8 cellular contexts compared by ENCODE assay signal in genomic region chr6:26554669-26555504, GRCh38. TPM values are rescaled to one million over a fixed set of nuclear protein-coding genes. Genes with fewer than 3 reads are reported as not detected.
A peak's percentile ranks its signal among the peaks of the same experiment; 100 is the strongest.
DNase-seq lines count a peak whose midpoint lies in the region; TF ChIP-seq lines count a peak whose summit lies in the region.

No MANE protein-coding gene starts in this region.

- TF ChIP-seq CTCF in GM12875 (IDR thresholded peaks at IDR 0.05; ENCODE audit: borderline replicate concordance, insufficient read depth, low read depth, low read length) (no peak), astrocyte of the spinal cord (IDR thresholded peaks at IDR 0.05; ENCODE audit: low read depth, low read length) (no peak)

- DNase-seq in KBM-7 (peak; percentile 92), astrocyte of the spinal cord (ENCODE audit: low read depth, low spot score) (peak; percentile 80), immature natural killer cell (peak; percentile 35 to 72 (median 49)), GM03348 (ENCODE audit: low spot score) (no peak), iPS-NIHi7 (ENCODE audit: extremely low spot score) (no peak)
- peak in 2 of 3 donors; percentile 59 to 65 for DNase-seq in stimulated activated CD4-positive, alpha-beta T cell treated with anti-CD3 and anti-CD28 coated beads, Interleukin-12 subunit alpha, Interleukin-12 subunit beta, amount 100 ng/mL, for 48 hours (ENCODE audit: low read depth in 2 of 3, low spot score in 1 of 3)

- no peak overlapping the region for H3K27ac Mint-ChIP-seq in T-helper 1 cell treated with Interleukin-12 subunit alpha and Interleukin-12 subunit beta and Interleukin-4 antibody, amounts not matched to agents 30 μg/mL and 1 μg/mL, for 36 hours
- peak overlapping the region in 3 of 6 donors; percentile 37 to 78 (median 58) for H3K27ac Mint-ChIP-seq in immature natural killer cell

- in situ Hi-C loops in KBM-7 (cut with MboI; ENCODE audit: low pct_unique_long_range_greater_than_20kb, low sequenced_read_pairs) (no loop called here), astrocyte of the spinal cord (cut with HindIII; ENCODE audit: low sequenced_read_pairs) (no loop called here)

- no peaks in the 10 kb centered on the region for H3K9me3 Mint-ChIP-seq in T-helper 1 cell treated with Interleukin-12 subunit alpha and Interleukin-12 subunit beta and Interleukin-4 antibody, amounts not matched to agents 30 μg/mL and 1 μg/mL, for 36 hours
- H3K9me3 Mint-ChIP-seq in immature natural killer cell, result no peaks in the 10 kb centered on the region

- H3K27me3 Mint-ChIP-seq in T-helper 1 cell treated with Interleukin-12 subunit alpha and Interleukin-12 subunit beta and Interleukin-4 antibody, amounts not matched to agents 30 μg/mL and 1 μg/mL, for 36 hours (ENCODE audit: low read depth), result peaks cover 5% of the 10 kb centered on the region
- peaks cover 0 to 11% (median 7%) of the 10 kb centered on the region in 3 donors for H3K27me3 Mint-ChIP-seq in immature natural killer cell (ENCODE audit: low read depth in 3 of 3)

- H3K4me3 ChIP-seq in GM12875 (ENCODE audit: low read depth, low read length) (peak overlapping the region; percentile 22), astrocyte of the spinal cord (ENCODE audit: low read depth, low read length) (peak overlapping the region; percentile 52)

- peak overlapping the region; percentile 77 for H3K4me3 Mint-ChIP-seq in T-helper 1 cell treated with Interleukin-12 subunit alpha and Interleukin-12 subunit beta and Interleukin-4 antibody, amounts not matched to agents 30 μg/mL and 1 μg/mL, for 36 hours
- H3K4me3 Mint-ChIP-seq in immature natural killer cell, result peak overlapping the region in 2 of 5 donors; percentile 0 to 49

- peaks cover 29% of the 10 kb centered on the region for H3K4me1 Mint-ChIP-seq in T-helper 1 cell treated with Interleukin-12 subunit alpha and Interleukin-12 subunit beta and Interleukin-4 antibody, amounts not matched to agents 30 μg/mL and 1 μg/mL, for 36 hours (ENCODE audit: low read depth)
- H3K4me1 Mint-ChIP-seq in immature natural killer cell, result peaks cover 14% of the 10 kb centered on the region in 2 donors

- no peaks in the 10 kb centered on the region for H3K36me3 Mint-ChIP-seq in T-helper 1 cell treated with Interleukin-12 subunit alpha and Interleukin-12 subunit beta and Interleukin-4 antibody, amounts not matched to agents 30 μg/mL and 1 μg/mL, for 36 hours (ENCODE audit: low read depth)
- no peaks in the 10 kb centered on the region for H3K36me3 Mint-ChIP-seq in immature natural killer cell

RNA-seq across cellular contexts. Expression of gene HMGN4, which starts 16.7 kb away (rescaled TPM):
- polyA plus RNA-seq in immature natural killer cell, result 100 to 1,000 TPM; 140 to 232 (median 209) TPM

RNA-seq across cellular contexts. Expression of gene ABT1, which starts 41.9 kb away (rescaled TPM):
- 10 to 100 TPM; 44.5 to 81.1 (median 63.6) TPM for polyA plus RNA-seq in immature natural killer cell

RNA-seq across cellular contexts. Expression of gene BTN1A1, which starts 54.8 kb away (rescaled TPM):
- not detected for polyA plus RNA-seq in immature natural killer cell

Comparison
In these comparisons a context has a peak if more than half of its experiments do, and no peak if none do; other contexts are left out.
1. DNase-seq: peak in KBM-7 (single experiment), astrocyte of the spinal cord (single experiment), immature natural killer cell (3 of 3) and stimulated activated CD4-positive, alpha-beta T cell treated with anti-CD3 and anti-CD28 coated beads, Interleukin-12 subunit alpha, Interleukin-12 subunit beta, amount 100 ng/mL, for 48 hours (2 of 3); none in GM03348 (single experiment) and iPS-NIHi7 (single experiment).